In the genomic region with DNA sequence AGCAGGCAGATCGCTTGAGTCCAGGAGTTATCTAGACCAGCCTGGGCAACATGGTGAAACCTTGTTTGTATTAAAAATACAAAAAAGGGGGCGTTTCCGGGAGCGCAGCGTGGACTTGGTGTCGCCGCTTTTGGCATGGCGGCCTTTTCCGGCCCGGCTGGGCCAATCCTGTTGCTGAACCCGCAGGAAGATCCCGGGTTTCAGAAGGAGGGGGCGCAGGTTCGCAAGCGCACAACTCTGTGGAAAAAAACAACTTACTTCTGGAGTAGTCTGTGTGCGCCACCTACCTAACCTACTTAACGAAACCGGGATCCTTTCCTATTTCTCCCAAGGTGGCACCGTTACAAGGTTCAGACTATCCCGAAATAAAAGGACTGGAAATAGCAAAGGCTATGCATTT, we compare ENCODE assay signal across 16 cellular contexts.
DNase-seq lines count a peak whose midpoint lies in the region; ATAC-seq and TF ChIP-seq lines count a peak whose summit lies in the region.
"Had no signal": no experiment of that assay in that cellular context is flagged by ENCODE, and none has a peak within 500 bp of the region (broad histone marks: within the 10 kb centered on the region; RNA-seq: fewer than 3 reads in every experiment).

No MANE protein-coding gene starts in this region.

- H3K27me3 ChIP-seq in esophagus muscularis mucosa (peaks cover 0 to 2% (median 0%) of the 10 kb centered on the region in 4 donors), trophoblast cell (ENCODE audit: insufficient read depth, low read length) (no peaks in the 10 kb centered on the region), left lung (no peaks in the 10 kb centered on the region)

- TF ChIP-seq EP300 in esophagus muscularis mucosa (IDR thresholded peaks at IDR 0.05), result no peak

- no peak overlapping the region for H2AFZ ChIP-seq in trophoblast cell (ENCODE audit: insufficient read depth, low read length, poor library complexity)

- ATAC-seq in left lung, result no peak
- no peak for ATAC-seq in HG03280 (IDR thresholded peaks at IDR 0.05; ENCODE audit: unreplicated experiment)
- ATAC-seq: A549 had no signal

- intact Hi-C loops in esophagus muscularis mucosa (cut with DNase I) (no loop called here), left lung (cut with DNase I) (no loop called here)

- DNase-seq in Daoy (ENCODE audit: low read depth) (peak; percentile 26), HT1080 (ENCODE audit: low read depth) (peak; percentile 31), esophagus muscularis mucosa (ENCODE audit: extremely low spot score) (peak; percentile 66), trophoblast cell (no peak), left lung (no peak)
- DNase-seq in stimulated activated CD8-positive, alpha-beta memory T cell treated with anti-CD3 and anti-CD28 coated beads, Interleukin-4, amount 100 ng/mL, for 48 hours, result no peak
- DNase-seq: AML-193; Caco-2; CD4-positive, alpha-beta T cell; GDM1; GOT3; HCEC 1CT had no signal

- no peaks in the 10 kb centered on the region for H3K36me3 ChIP-seq in esophagus muscularis mucosa
- no peaks in the 10 kb centered on the region for H3K36me3 ChIP-seq in trophoblast cell (ENCODE audit: control insufficient read depth in 1 of 2, insufficient read depth in 2 of 2, low read length in 2 of 2)
- no peaks in the 10 kb centered on the region for H3K36me3 ChIP-seq in left lung

- H2AK5ac ChIP-seq in trophoblast cell (ENCODE audit: low read length), result no peak overlapping the region

- WGBS in esophagus muscularis mucosa, result 91% methylated on average over 20 of the region's 20 CpGs
- WGBS in trophoblast cell (ENCODE audit: extremely low coverage, insufficient coverage, insufficient read length), result no CpG with 5 or more reads among the region's 20 CpGs

- H3K4me3 ChIP-seq in esophagus muscularis mucosa (no peak overlapping the region), trophoblast cell (ENCODE audit: low read depth, low read length) (no peak overlapping the region), left lung (no peak overlapping the region)
- H3K4me3 ChIP-seq: A549 had no signal

- no peak overlapping the region for H3K23ac ChIP-seq in trophoblast cell (ENCODE audit: low read length)

- H3K18ac ChIP-seq in trophoblast cell (ENCODE audit: low read length), result no peak overlapping the region

- H3K9ac ChIP-seq in trophoblast cell (ENCODE audit: low read length), result no peak overlapping the region

- no peaks in the 10 kb centered on the region for H3K9me3 ChIP-seq in esophagus muscularis mucosa
- H3K9me3 ChIP-seq in trophoblast cell (ENCODE audit: insufficient read depth, low read depth, low read length), result no peaks in the 10 kb centered on the region
- H3K9me3 ChIP-seq in left lung, result no peaks in the 10 kb centered on the region
- H3K9me3 ChIP-seq: A549, Caco-2 had no signal

- no peak overlapping the region for H4K91ac ChIP-seq in trophoblast cell (ENCODE audit: low read depth, low read length)

- peak overlapping the region; percentile 30 for H4K12ac ChIP-seq in trophoblast cell (ENCODE audit: low read depth, low read length)

- H3K4me1 ChIP-seq in esophagus muscularis mucosa (peaks cover 0 to 2% (median 0%) of the 10 kb centered on the region in 4 donors), trophoblast cell (ENCODE audit: control insufficient read depth in 1 of 2, insufficient read depth in 2 of 2, low read length in 2 of 2) (peaks cover 4% of the 10 kb centered on the region in 2 experiments), left lung (no peaks in the 10 kb centered on the region)
- H3K4me1 ChIP-seq: A549, Caco-2 had no signal

- H3K79me1 ChIP-seq in trophoblast cell (ENCODE audit: low read length), result no peaks in the 10 kb centered on the region

- no peak overlapping the region for H3K4ac ChIP-seq in trophoblast cell (ENCODE audit: low read depth, low read length)

- no peak for TF ChIP-seq CTCF in esophagus muscularis mucosa (IDR thresholded peaks at IDR 0.05)
- TF ChIP-seq CTCF in left lung (IDR thresholded peaks at IDR 0.05), result no peak

- H3K27ac ChIP-seq in esophagus muscularis mucosa (replicated peaks in 1 of 4) (no peak overlapping the region), trophoblast cell (ENCODE audit: low read depth, low read length) (no peak overlapping the region), left lung (no peak overlapping the region)
- H3K27ac ChIP-seq: 22Rv1, A549, C4-2B had no signal

- H2BK12ac ChIP-seq in trophoblast cell (ENCODE audit: low read length), result no peak overlapping the region

- no peak overlapping the region for H3K14ac ChIP-seq in trophoblast cell (ENCODE audit: low read length)

- no peak overlapping the region for H2BK120ac ChIP-seq in trophoblast cell (ENCODE audit: insufficient read depth, low read length, poor library complexity)

- no peaks in the 10 kb centered on the region for H3K79me2 ChIP-seq in trophoblast cell (ENCODE audit: control insufficient read depth, insufficient read depth, low read length, poor library complexity)

- no peak overlapping the region for H3K4me2 ChIP-seq in trophoblast cell (ENCODE audit: low read length)
- H3K4me2 ChIP-seq: A549 had no signal

- H2BK5ac ChIP-seq in trophoblast cell (ENCODE audit: low read depth, low read length, poor library complexity), result no peak overlapping the region

- TF ChIP-seq POLR2A in esophagus muscularis mucosa (IDR thresholded peaks at IDR 0.05; ENCODE audit: low read depth), result no peak

- H4K8ac ChIP-seq in trophoblast cell (ENCODE audit: low read depth, low read length), result no peak overlapping the region

Comparison
In these comparisons a context has a peak if more than half of its experiments do, and no peak if none do; other contexts are left out.
1. DNase-seq: peak in Daoy (single experiment), HT1080 (single experiment) and esophagus muscularis mucosa (single experiment); none in trophoblast cell (0 of 2), stimulated activated CD8-positive, alpha-beta memory T cell treated with anti-CD3 and anti-CD28 coated beads, Interleukin-4, amount 100 ng/mL, for 48 hours (single experiment) and left lung (0 of 2).